Comparison of ENCODE assay signal across 8 cellular contexts in genomic region chr11:93652161-93652597, GRCh38. TPM values are rescaled to one million over a fixed set of nuclear protein-coding genes. Genes with fewer than 3 reads are reported as not detected.
A peak's percentile ranks its signal among the peaks of the same experiment; 100 is the strongest.
DNase-seq lines count a peak whose midpoint lies in the region; ATAC-seq lines count a peak whose summit lies in the region.

No MANE protein-coding gene starts in this region.

- DNase-seq in DMS79 treated with DMSO at 0.1 percent for 48 hours (lab: John Stamatoyannopoulos, UW) = peak; percentile 55
- no peak for DNase-seq in DMS79 (lab: John Stamatoyannopoulos, UW)
- peak; percentile 61 for DNase-seq in GM23248
- DNase-seq in RPMI7951 (ENCODE audit: low read depth) = peak; percentile 46
- DNase-seq in cerebellum (ENCODE audit: low spot score) = peak; percentile 33
- DNase-seq in mesendoderm = peak; percentile 44

- no peak overlapping the region for H2BK5ac ChIP-seq in mesendoderm (ENCODE audit: low read length)

- no peak overlapping the region for H3K56ac ChIP-seq in mesendoderm (ENCODE audit: low read length)

- H4K5ac ChIP-seq in mesendoderm (ENCODE audit: low read length) = no peak overlapping the region

- H3K36me3 ChIP-seq in GM23248 (ENCODE audit: low read depth) (no peaks in the 10 kb centered on the region), mesendoderm (ENCODE audit: control insufficient read depth, insufficient read depth, low read length) (no peaks in the 10 kb centered on the region)

- in situ Hi-C loops in GM23248 (cut with MboI) = no loop called here

- H3K79me1 ChIP-seq in mesendoderm (ENCODE audit: low read length) = no peaks in the 10 kb centered on the region

- H4K8ac ChIP-seq in mesendoderm (ENCODE audit: low read depth, low read length) = no peak overlapping the region

- H3K27me3 ChIP-seq in GM23248 (replicated peaks; ENCODE audit: insufficient read depth) (peaks cover 20% of the 10 kb centered on the region), mesendoderm (ENCODE audit: insufficient read depth, low read length, poor library complexity) (no peaks in the 10 kb centered on the region)

- no peaks in the 10 kb centered on the region for H3F3A ChIP-seq in GM23248 (ENCODE audit: insufficient read depth)

- H4K20me1 ChIP-seq in GM23248 (ENCODE audit: insufficient read depth) = no peaks in the 10 kb centered on the region

- no peaks in the 10 kb centered on the region for H3K9me2 ChIP-seq in GM23248 (ENCODE audit: insufficient read depth)

- ATAC-seq in GM18498 (IDR thresholded peaks at IDR 0.05; ENCODE audit: unreplicated experiment) (no peak), HG03571 (IDR thresholded peaks at IDR 0.05; ENCODE audit: unreplicated experiment) (no peak)

- no peaks in the 10 kb centered on the region for H3K9me3 ChIP-seq in GM23248 (ENCODE audit: low read depth)

- no peak overlapping the region for H3K4ac ChIP-seq in mesendoderm (ENCODE audit: low read depth, low read length)

- no peaks in the 10 kb centered on the region for H3K4me1 ChIP-seq in GM23248 (ENCODE audit: insufficient read depth)
- H3K4me1 ChIP-seq in mesendoderm (ENCODE audit: control insufficient read depth, low read depth, low read length) = no peaks in the 10 kb centered on the region

- no peak overlapping the region for H2AK5ac ChIP-seq in mesendoderm (ENCODE audit: low read length)

- no peaks in the 10 kb centered on the region for H3K79me2 ChIP-seq in GM23248 (ENCODE audit: insufficient read depth)
- no peaks in the 10 kb centered on the region for H3K79me2 ChIP-seq in mesendoderm (ENCODE audit: control insufficient read depth, insufficient read depth, low read length)

- H3K9ac ChIP-seq in GM23248 (no peak overlapping the region), mesendoderm (ENCODE audit: low read length) (no peak overlapping the region)

- H3K4me3 ChIP-seq in GM23248 = no peak overlapping the region
- H3K4me3 ChIP-seq in mesendoderm (ENCODE audit: low read length) = no peak overlapping the region

- no peak overlapping the region for H3K27ac ChIP-seq in GM23248
- H3K27ac ChIP-seq in mesendoderm (ENCODE audit: low read depth, low read length) = no peak overlapping the region

- H2BK120ac ChIP-seq in mesendoderm (ENCODE audit: low read depth, low read length) = no peak overlapping the region

- no peak overlapping the region for H3K18ac ChIP-seq in mesendoderm (ENCODE audit: low read length)

- 25 to 27% methylated on average over 6 of the region's 6 CpGs for WGBS in GM23248 (ENCODE audit: low coverage in 1 of 2, low lambda C conversion rate in 2 of 2, missing lambda C conversion rate in 2 of 2), 2 experiments
- no CpG with 5 or more reads among the region's 6 CpGs for WGBS in mesendoderm (ENCODE audit: extremely low coverage, insufficient coverage, low lambda C conversion rate)

- H2AFZ ChIP-seq in GM23248 = no peak overlapping the region

- H3K23ac ChIP-seq in mesendoderm (ENCODE audit: low read length) = no peak overlapping the region

- H3K4me2 ChIP-seq in GM23248 (ENCODE audit: unreplicated experiment) (no peak overlapping the region), mesendoderm (ENCODE audit: low read length) (no peak overlapping the region)

- H2BK15ac ChIP-seq in mesendoderm (replicated peaks; ENCODE audit: low read depth) = no peak overlapping the region

RNA-seq across cellular contexts. Expression of gene CEP295, which starts 9.3 kb away (rescaled TPM):
- total RNA-seq in GM23248 (2014; rRNA removed; shearing (Covaris generic)) = 7.7 and 8.3 TPM in 2 replicates
- polyA plus RNA-seq in GM23248 (2016; fragmentation: Nextera tagmentation; extraction: Ambion mirVana) = 2.3 and 2.4 TPM in 2 replicates
- 22.7 and 24.9 TPM in 2 replicates for total RNA-seq in RPMI7951 (2014; rRNA removed; shearing (Covaris generic))
- 41.9 TPM for total RNA-seq in cerebellum
- 7.8 TPM for polyA plus RNA-seq in mesendoderm (2013, experiment 1 of 2)
- polyA plus RNA-seq in mesendoderm (2013, experiment 2 of 2) = 7.9 TPM
